28 cellular contexts compared by ENCODE assay signal in genomic region chr4:181007751-181008150, GRCh38.
A peak's percentile ranks its signal among the peaks of the same experiment; 100 is the strongest.
DNase-seq lines count a peak whose midpoint lies in the region; ATAC-seq and TF ChIP-seq lines count a peak whose summit lies in the region.
"Had no signal": no experiment of that assay in that cellular context is flagged by ENCODE, and none has a peak within 500 bp of the region (broad histone marks: within the 10 kb centered on the region; RNA-seq: fewer than 3 reads in every experiment).

No MANE protein-coding gene starts in this region.

- no peak for TF ChIP-seq CTCF in OCI-LY7 (conservative IDR thresholded peaks at IDR 0.05; ENCODE audit: low read length)
- TF ChIP-seq CTCF in brain microvascular endothelial cell (IDR thresholded peaks at IDR 0.05; ENCODE audit: low read depth, low read length, missing control alignments): no peak
- no peak for TF ChIP-seq CTCF in Peyer's patch (IDR thresholded peaks at IDR 0.05)
- TF ChIP-seq CTCF in endothelial cell (IDR thresholded peaks at IDR 0.05; ENCODE audit: unreplicated experiment): no peak

- H3K27ac Mint-ChIP-seq in activated T-cell treated with anti-CD3 and anti-CD28 coated beads, Interleukin-2, amount 50 U/mL, for 72 hours: no peak overlapping the region
- H3K27ac Mint-ChIP-seq in endothelial cell (ENCODE audit: unreplicated experiment): no peak overlapping the region
- H3K27ac Mint-ChIP-seq: dendritic cell treated with granulocyte-macrophage colony-stimulating factor and Interleukin-4, amounts not matched to agents 40 ng/mL and 50 ng/mL, for 4 days; nephron progenitor cell; stimulated activated effector memory CD8-positive, alpha-beta T cell treated with anti-CD3 and anti-CD28 coated beads, Interleukin-12 subunit alpha, Interleukin-12 subunit beta, amount 100 ng/mL, for 72 hours had no signal

- H3K27ac ChIP-seq in OCI-LY7 (ENCODE audit: low read depth, low read length, poor library complexity, severe bottlenecking) (no peak overlapping the region), brain microvascular endothelial cell (peak overlapping the region; percentile 55), mesenchymal stem cell (ENCODE audit: low read length, poor library complexity, severe bottlenecking) (peak overlapping the region; percentile 59), Peyer's patch (no peak overlapping the region)
- H3K27ac ChIP-seq: BLaER1, HL-60, lower lobe of right lung, parathyroid adenoma, PC-9 had no signal

- TF ChIP-seq POLR2A in Peyer's patch (IDR thresholded peaks at IDR 0.05): no peak

- no peaks in the 10 kb centered on the region for H4K20me1 ChIP-seq in OCI-LY7 (ENCODE audit: insufficient read depth, low read length)
- H4K20me1 ChIP-seq: BLaER1 had no signal

- no peak overlapping the region for H3K4ac ChIP-seq in mesenchymal stem cell (ENCODE audit: low read depth in 1 of 2, low read length in 2 of 2)

- CTCF ChIA-PET in OCI-LY7 (lab: Charles Lee; ENCODE audit: unreplicated experiment): no interaction called here

- no peak overlapping the region for H2BK5ac ChIP-seq in mesenchymal stem cell (ENCODE audit: low read depth, low read length, poor library complexity, severe bottlenecking)

- no peaks in the 10 kb centered on the region for H3K9me2 ChIP-seq in OCI-LY7 (ENCODE audit: insufficient read depth, low read length)

- H3K79me2 ChIP-seq in OCI-LY7 (ENCODE audit: insufficient read depth, low read depth, low read length): no peaks in the 10 kb centered on the region
- H3K79me2 ChIP-seq: parathyroid adenoma had no signal

- H4K8ac ChIP-seq in mesenchymal stem cell (ENCODE audit: low read length): no peak overlapping the region

- no TSS peak for BruUV-seq in OCI-LY7 (replicated peaks; lab: Mats Ljungman, UMichigan)

- no peak overlapping the region for H2BK120ac ChIP-seq in mesenchymal stem cell (ENCODE audit: low read depth, low read length)

- H3K4me1 Mint-ChIP-seq in activated T-cell treated with anti-CD3 and anti-CD28 coated beads, Interleukin-2, amount 50 U/mL, for 72 hours (ENCODE audit: low read depth): no peaks in the 10 kb centered on the region
- no peaks in the 10 kb centered on the region for H3K4me1 Mint-ChIP-seq in endothelial cell (ENCODE audit: unreplicated experiment)
- H3K4me1 Mint-ChIP-seq: nephron progenitor cell; stimulated activated effector memory CD8-positive, alpha-beta T cell treated with anti-CD3 and anti-CD28 coated beads, Interleukin-12 subunit alpha, Interleukin-12 subunit beta, amount 100 ng/mL, for 72 hours had no signal

- H3K4me2 ChIP-seq in OCI-LY7 (ENCODE audit: low read length) (no peak overlapping the region), mesenchymal stem cell (ENCODE audit: low read length, poor library complexity, severe bottlenecking) (no peak overlapping the region)
- H3K4me2 ChIP-seq: PC-9 had no signal

- no peak overlapping the region for H3K23ac ChIP-seq in mesenchymal stem cell (ENCODE audit: low read length in 2 of 2)

- intact Hi-C loops in OCI-LY7 (cut with micrococcal nuclease; ENCODE audit: unreplicated experiment): no loop called here

- no peak overlapping the region for H3K4me3 Mint-ChIP-seq in activated T-cell treated with anti-CD3 and anti-CD28 coated beads, Interleukin-2, amount 50 U/mL, for 72 hours
- no peak overlapping the region for H3K4me3 Mint-ChIP-seq in endothelial cell (ENCODE audit: unreplicated experiment)
- H3K4me3 Mint-ChIP-seq: dendritic cell treated with granulocyte-macrophage colony-stimulating factor and Interleukin-4, amounts not matched to agents 40 ng/mL and 50 ng/mL, for 4 days; nephron progenitor cell; stimulated activated effector memory CD8-positive, alpha-beta T cell treated with anti-CD3 and anti-CD28 coated beads, Interleukin-12 subunit alpha, Interleukin-12 subunit beta, amount 100 ng/mL, for 72 hours had no signal

- no peak overlapping the region for H3K4me3 ChIP-seq in OCI-LY7 (ENCODE audit: low read depth, low read length, poor library complexity, severe bottlenecking)
- no peak overlapping the region for H3K4me3 ChIP-seq in brain microvascular endothelial cell (ENCODE audit: low read depth, low read length)
- no peak overlapping the region for H3K4me3 ChIP-seq in mesenchymal stem cell (ENCODE audit: insufficient read depth in 1 of 2, low read depth in 1 of 2, low read length in 2 of 2)
- H3K4me3 ChIP-seq in Peyer's patch: no peak overlapping the region
- H3K4me3 ChIP-seq: PC-9 had no signal

- H3K36me3 ChIP-seq in OCI-LY7 (ENCODE audit: insufficient read depth, low read length) (no peaks in the 10 kb centered on the region), brain microvascular endothelial cell (replicated peaks) (no peaks in the 10 kb centered on the region), mesenchymal stem cell (ENCODE audit: control insufficient read depth in 1 of 2, insufficient read depth in 2 of 2, low read depth in 1 of 2, low read length in 2 of 2) (no peaks in the 10 kb centered on the region), Peyer's patch (no peaks in the 10 kb centered on the region)
- H3K36me3 ChIP-seq: BLaER1, lower lobe of right lung had no signal

- H3K9me3 Mint-ChIP-seq in activated T-cell treated with anti-CD3 and anti-CD28 coated beads, Interleukin-2, amount 50 U/mL, for 72 hours: peaks cover 5 to 8% of the 10 kb centered on the region in 2 donors
- H3K9me3 Mint-ChIP-seq in endothelial cell (ENCODE audit: unreplicated experiment): no peaks in the 10 kb centered on the region

- peak overlapping the region; percentile 76 for H3K9ac ChIP-seq in mesenchymal stem cell (ENCODE audit: low read length)
- H3K9ac ChIP-seq: BLaER1, parathyroid adenoma had no signal

- H3K27me3 Mint-ChIP-seq in activated T-cell treated with anti-CD3 and anti-CD28 coated beads, Interleukin-2, amount 50 U/mL, for 72 hours (ENCODE audit: low read depth): no peaks in the 10 kb centered on the region
- peaks cover 2% of the 10 kb centered on the region for H3K27me3 Mint-ChIP-seq in endothelial cell (ENCODE audit: unreplicated experiment)
- H3K27me3 Mint-ChIP-seq: dendritic cell treated with granulocyte-macrophage colony-stimulating factor and Interleukin-4, amounts not matched to agents 40 ng/mL and 50 ng/mL, for 4 days had no signal

- DNase-seq in Caki2 (ENCODE audit: low read depth) (peak; percentile 62), OCI-LY7 (ENCODE audit: low spot score) (no peak), brain microvascular endothelial cell (peak; percentile 42), mesenchymal stem cell (no peak), Peyer's patch (no peak), NCI-H2196 treated with DMSO at 0.1 percent for 48 hours (lab: John Stamatoyannopoulos, UW; ENCODE audit: unreplicated experiment) (no peak), endothelial cell (ENCODE audit: low spot score) (no peak)
- DNase-seq in activated T-cell treated with anti-CD3 and anti-CD28 coated beads, Interleukin-2, amount 50 U/mL, for 72 hours: no peak
- DNase-seq: activated CD4-positive, CD25-positive, alpha-beta regulatory T cell; activated naive CD4-positive, alpha-beta T cell treated with anti-CD3 and anti-CD28 coated beads, Interleukin-2, amount 50 U/mL, for 16 hours; anterior cingulate cortex; central memory CD4-positive, alpha-beta T cell; head of caudate nucleus; kidney; lower lobe of right lung; NCI-H1436; NCI-H2107; NCI-H446 treated with DMSO at 0.1 percent for 48 hours; nephron progenitor cell; PC-9; SIG-M5; stimulated activated CD4-positive, alpha-beta T cell treated with anti-CD3 and anti-CD28 coated beads, Interleukin-4, amount 100 ng/mL, for 24 hours had no signal

- H2AFZ ChIP-seq in OCI-LY7 (ENCODE audit: low read length) (peak overlapping the region; percentile 84; the same call in 1 of the 2 replicates), mesenchymal stem cell (ENCODE audit: low read depth, low read length) (no peak overlapping the region)
- H2AFZ ChIP-seq: parathyroid adenoma, PC-9 had no signal

- in situ Hi-C loops in Caki2 (cut with HindIII; ENCODE audit: low pct_unique_long_range_greater_than_20kb, low sequenced_read_pairs): no loop called here
- in situ Hi-C loops in brain microvascular endothelial cell (cut with HindIII; ENCODE audit: low pct_ligation_motif_present, low sequenced_read_pairs): no loop called here

- H2BK12ac ChIP-seq in mesenchymal stem cell (ENCODE audit: low read length in 2 of 2): no peak overlapping the region

- no peak overlapping the region for H2AK5ac ChIP-seq in mesenchymal stem cell (ENCODE audit: low read length, severe bottlenecking)

- no peak overlapping the region for H3K14ac ChIP-seq in mesenchymal stem cell (ENCODE audit: low read length in 2 of 2)

- H3K36me3 Mint-ChIP-seq in activated T-cell treated with anti-CD3 and anti-CD28 coated beads, Interleukin-2, amount 50 U/mL, for 72 hours (ENCODE audit: insufficient read depth in 2 of 2): no peaks in the 10 kb centered on the region
- H3K36me3 Mint-ChIP-seq in endothelial cell (ENCODE audit: low read depth, unreplicated experiment): no peaks in the 10 kb centered on the region
- H3K36me3 Mint-ChIP-seq: stimulated activated effector memory CD8-positive, alpha-beta T cell treated with anti-CD3 and anti-CD28 coated beads, Interleukin-12 subunit alpha, Interleukin-12 subunit beta, amount 100 ng/mL, for 72 hours had no signal

- 81% methylated on average over 5 of the region's 5 CpGs for WGBS in mesenchymal stem cell

- H4K91ac ChIP-seq in mesenchymal stem cell (ENCODE audit: low read length): no peak overlapping the region

- H2BK15ac ChIP-seq in mesenchymal stem cell (ENCODE audit: low read depth, poor library complexity, severe bottlenecking): no peak overlapping the region

- H3K9me3 ChIP-seq in OCI-LY7 (ENCODE audit: low read length): no peaks in the 10 kb centered on the region
- peaks cover 4% of the 10 kb centered on the region for H3K9me3 ChIP-seq in mesenchymal stem cell (ENCODE audit: control insufficient read depth, low read length)
- H3K9me3 ChIP-seq in Peyer's patch: no peaks in the 10 kb centered on the region
- H3K9me3 ChIP-seq: BLaER1, lower lobe of right lung had no signal

- H3K27me3 ChIP-seq in brain microvascular endothelial cell (replicated peaks) (no peaks in the 10 kb centered on the region), mesenchymal stem cell (ENCODE audit: control insufficient read depth in 1 of 2, insufficient read depth in 1 of 2, low read length in 2 of 2) (no peaks in the 10 kb centered on the region), Peyer's patch (no peaks in the 10 kb centered on the region)
- H3K27me3 ChIP-seq: BLaER1 had no signal

- H3K79me1 ChIP-seq in mesenchymal stem cell (replicated peaks; ENCODE audit: low read length, poor library complexity, severe bottlenecking): no peaks in the 10 kb centered on the region

- POLR2A ChIA-PET in OCI-LY7 (lab: Charles Lee): interaction anchor here (0.9 kb wide), 1 partner anchor 9 kb away, joined by 3 read pairs; no protein-coding TSS in a partner anchor

- H3K4me1 ChIP-seq in OCI-LY7 (ENCODE audit: insufficient read depth, low read length, poor library complexity, severe bottlenecking) (no peaks in the 10 kb centered on the region), mesenchymal stem cell (ENCODE audit: control insufficient read depth, insufficient read depth, low read depth, low read length) (no peaks in the 10 kb centered on the region), Peyer's patch (no peaks in the 10 kb centered on the region)
- H3K4me1 ChIP-seq: lower lobe of right lung, parathyroid adenoma had no signal

- no peak for ATAC-seq in activated T-cell treated with anti-CD3 and anti-CD28 coated beads, Interleukin-2, amount 50 U/mL, for 72 hours (replicated peaks in 1 of 2)
- ATAC-seq: lower lobe of right lung; sciatic nerve; stimulated activated effector memory CD8-positive, alpha-beta T cell treated with anti-CD3 and anti-CD28 coated beads, Interleukin-12 subunit alpha, Interleukin-12 subunit beta, amount 100 ng/mL, for 72 hours had no signal

- no peak overlapping the region for H3K18ac ChIP-seq in mesenchymal stem cell (ENCODE audit: low read depth in 1 of 2, low read length in 2 of 2)

Comparison
In these comparisons a context has a peak if more than half of its experiments do, and no peak if none do; other contexts are left out.
1. DNase-seq: peak in Caki2 (single experiment) and brain microvascular endothelial cell (single experiment); none in OCI-LY7 (single experiment), mesenchymal stem cell (single experiment), activated T-cell treated with anti-CD3 and anti-CD28 coated beads, Interleukin-2, amount 50 U/mL, for 72 hours (0 of 2), Peyer's patch (0 of 3), NCI-H2196 treated with DMSO at 0.1 percent for 48 hours (single experiment) and endothelial cell (single experiment).
2. H3K27ac ChIP-seq: peak in brain microvascular endothelial cell (single experiment) and mesenchymal stem cell (single experiment); none in OCI-LY7 (single experiment) and Peyer's patch (0 of 4).